In the genomic region with DNA sequence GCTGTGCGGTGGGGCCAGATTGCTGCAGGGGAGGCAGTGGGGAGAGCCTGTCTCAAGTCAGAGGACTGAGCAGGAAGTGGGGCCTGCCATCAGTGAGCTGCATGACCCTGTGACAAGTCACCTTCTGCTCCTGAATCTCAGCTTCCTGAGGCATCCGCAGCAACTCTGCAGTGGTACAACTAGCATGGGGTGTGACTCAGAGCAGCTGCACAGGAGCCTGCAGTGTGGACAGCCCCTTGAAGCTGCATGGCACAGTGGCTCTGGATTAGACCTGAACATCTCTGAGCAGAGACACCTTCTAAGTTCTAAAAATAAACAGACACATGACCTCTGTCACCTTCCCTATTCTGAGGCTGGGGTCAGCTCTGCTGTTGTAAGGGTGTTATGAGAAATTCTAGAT, we compare ENCODE assay signal across 1 cellular context.
TF ChIP-seq lines count a peak whose summit lies in the region.

No MANE protein-coding gene starts in this region.

TF ChIP-seq in IMR-90, 13 proteins besides CTCF, POLR2A, EP300 and RAD21:
- TF ChIP-seq MXI1 (IDR thresholded peaks at IDR 0.05; ENCODE audit: borderline replicate concordance, low read depth, low read length) (no peak), MAFK (IDR thresholded peaks at IDR 0.05; ENCODE audit: low read depth, low read length) (no peak), RCOR1 (IDR thresholded peaks at IDR 0.05; ENCODE audit: insufficient replicate concordance, low read length) (no peak), SMC3 (IDR thresholded peaks at IDR 0.05; ENCODE audit: low read depth, low read length) (no peak), CHD1 (IDR thresholded peaks at IDR 0.05; ENCODE audit: low read depth, low read length) (no peak), BHLHE40 (IDR thresholded peaks at IDR 0.05; ENCODE audit: low read depth, low read length) (no peak), RFX5 (IDR thresholded peaks at IDR 0.05; ENCODE audit: low read depth, low read length) (no peak), FOS (IDR thresholded peaks at IDR 0.05; ENCODE audit: low read depth, low read length) (no peak), MAZ (IDR thresholded peaks at IDR 0.05; ENCODE audit: borderline replicate concordance, low read depth, low read length) (no peak), NFE2L2 (IDR thresholded peaks at IDR 0.05; ENCODE audit: low read depth, low read length) (no peak), CEBPB (IDR thresholded peaks at IDR 0.05; ENCODE audit: low read depth, low read length) (no peak)
- TF ChIP-seq, protein P1, sequence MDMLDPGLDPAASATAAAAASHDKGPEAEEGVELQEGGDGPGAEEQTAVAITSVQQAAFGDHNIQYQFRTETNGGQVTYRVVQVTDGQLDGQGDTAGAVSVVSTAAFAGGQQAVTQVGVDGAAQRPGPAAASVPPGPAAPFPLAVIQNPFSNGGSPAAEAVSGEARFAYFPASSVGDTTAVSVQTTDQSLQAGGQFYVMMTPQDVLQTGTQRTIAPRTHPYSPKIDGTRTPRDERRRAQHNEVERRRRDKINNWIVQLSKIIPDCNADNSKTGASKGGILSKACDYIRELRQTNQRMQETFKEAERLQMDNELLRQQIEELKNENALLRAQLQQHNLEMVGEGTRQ (IDR thresholded peaks at IDR 0.05; ENCODE audit: low read depth, low read length), result no peak
- TF ChIP-seq, protein P2, sequence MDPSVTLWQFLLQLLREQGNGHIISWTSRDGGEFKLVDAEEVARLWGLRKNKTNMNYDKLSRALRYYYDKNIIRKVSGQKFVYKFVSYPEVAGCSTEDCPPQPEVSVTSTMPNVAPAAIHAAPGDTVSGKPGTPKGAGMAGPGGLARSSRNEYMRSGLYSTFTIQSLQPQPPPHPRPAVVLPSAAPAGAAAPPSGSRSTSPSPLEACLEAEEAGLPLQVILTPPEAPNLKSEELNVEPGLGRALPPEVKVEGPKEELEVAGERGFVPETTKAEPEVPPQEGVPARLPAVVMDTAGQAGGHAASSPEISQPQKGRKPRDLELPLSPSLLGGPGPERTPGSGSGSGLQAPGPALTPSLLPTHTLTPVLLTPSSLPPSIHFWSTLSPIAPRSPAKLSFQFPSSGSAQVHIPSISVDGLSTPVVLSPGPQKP (IDR thresholded peaks at IDR 0.05; ENCODE audit: borderline replicate concordance, low read depth, low read length), result no peak
